29 cellular contexts compared by ENCODE assay signal in the genomic region with DNA sequence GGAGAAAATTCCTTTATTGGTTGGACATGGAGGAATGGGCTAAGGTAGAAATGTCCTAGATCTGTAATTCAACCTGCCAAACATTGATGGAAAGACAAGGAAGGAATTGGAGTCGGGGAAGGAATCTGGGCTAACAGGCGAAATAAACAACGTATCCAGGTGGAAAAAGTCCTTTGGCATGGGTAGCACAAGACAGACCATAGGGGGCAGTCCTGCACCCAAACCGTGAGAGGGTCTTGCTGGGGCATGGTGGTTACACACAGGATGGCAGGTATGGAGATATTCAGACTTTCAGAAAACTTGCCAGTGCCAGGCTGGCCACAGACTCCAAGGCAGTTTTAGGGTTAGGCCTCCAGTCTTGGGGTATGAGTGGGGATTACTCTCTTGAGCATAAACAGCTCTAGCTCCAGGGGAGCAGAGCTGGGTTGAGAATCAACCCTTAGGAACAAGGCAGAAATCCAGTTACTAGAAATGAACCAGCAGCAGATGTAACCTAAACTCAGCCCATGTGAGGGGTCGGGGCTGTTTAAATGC.
DNase-seq lines count a peak whose midpoint lies in the region; ATAC-seq and TF ChIP-seq lines count a peak whose summit lies in the region.
"Had no signal": no experiment of that assay in that cellular context is flagged by ENCODE, and none has a peak within 500 bp of the region (broad histone marks: within the 10 kb centered on the region; RNA-seq: fewer than 3 reads in every experiment).

No MANE protein-coding gene starts in this region.

- no peak overlapping the region for H4K5ac ChIP-seq in mesendoderm (ENCODE audit: low read length)

- no CpG with 5 or more reads among the region's 5 CpGs for WGBS in mesendoderm (ENCODE audit: extremely low coverage, insufficient coverage, low lambda C conversion rate)
- WGBS in body of pancreas, 2 donors, result 84 to 86% methylated on average over 5 of the region's 5 CpGs

- no peak overlapping the region for H3K18ac ChIP-seq in mesendoderm (ENCODE audit: low read length)

- H3K4me2 ChIP-seq in mesendoderm (ENCODE audit: low read length), result no peak overlapping the region

- TF ChIP-seq POLR2A in body of pancreas (IDR thresholded peaks at IDR 0.05), result no peak

- intact Hi-C loops in CD14-positive monocyte (cut with micrococcal nuclease) (no loop called here), body of pancreas (cut with DNase I) (no loop called here)

- H3K27ac ChIP-seq in KOPT-K1 (ENCODE audit: low read depth, low read length, poor library complexity, severe bottlenecking), result peak overlapping the region; percentile 6
- H3K27ac ChIP-seq in mesendoderm (ENCODE audit: low read depth, low read length), result no peak overlapping the region
- no peak overlapping the region for H3K27ac ChIP-seq in body of pancreas
- H3K27ac ChIP-seq: breast epithelium, left ventricle myocardium inferior, neutrophil, thyroid gland, vagina had no signal

- no peaks in the 10 kb centered on the region for H3K79me1 ChIP-seq in mesendoderm (ENCODE audit: low read length)

- no peak overlapping the region for H3K56ac ChIP-seq in mesendoderm (ENCODE audit: low read length)

- no peak overlapping the region for H3K4me3 Mint-ChIP-seq in CD14-positive monocyte
- H3K4me3 Mint-ChIP-seq: activated naive CD4-positive, alpha-beta T cell treated with anti-CD3 and anti-CD28 coated beads, Interleukin-2, amount 50 U/mL, for 24 hours; B cell; mesothelial cell of epicardium; naive B cell had no signal

- H4K8ac ChIP-seq in mesendoderm (ENCODE audit: low read depth, low read length), result no peak overlapping the region

- H3K27me3 ChIP-seq in mesendoderm (ENCODE audit: insufficient read depth, low read length, poor library complexity) (no peaks in the 10 kb centered on the region), body of pancreas (no peaks in the 10 kb centered on the region)
- H3K27me3 ChIP-seq: breast epithelium, neutrophil, thyroid gland, vagina had no signal

- DNase-seq in CD14-positive monocyte (ENCODE audit: low spot score) (no peak), ecto neural progenitor cell (ENCODE audit: low spot score) (peak; percentile 36), mesendoderm (peak; percentile 49), NAMALWA (ENCODE audit: low spot score) (no peak), body of pancreas (no peak)
- DNase-seq: ACHN; activated CD4-positive, alpha-beta T cell treated with anti-CD3 and anti-CD28 coated beads for 4 hours; activated CD8-positive, alpha-beta memory T cell treated with anti-CD3 and anti-CD28 coated beads for 24 hours; activated T-cell treated with anti-CD3 and anti-CD28 coated beads for 4 hours; amniotic stem cell; KG1; left ventricle myocardium inferior; naive B cell; NCI-H1417 treated with DMSO at 0.1 percent for 48 hours; NCI-H2081; NCI-H226; SIG-M5; stimulated activated CD4-positive, alpha-beta T cell treated with anti-CD3 and anti-CD28 coated beads, Interleukin-4, amount 100 ng/mL, for 24 hours; thyroid gland had no signal

- peaks cover 1% of the 10 kb centered on the region for H3K4me1 Mint-ChIP-seq in CD14-positive monocyte
- H3K4me1 Mint-ChIP-seq: mesothelial cell of epicardium had no signal

- peaks cover 1 to 7% (median 5%) of the 10 kb centered on the region in 3 donors for H3K27me3 Mint-ChIP-seq in CD14-positive monocyte (ENCODE audit: low read depth in 3 of 3)
- H3K27me3 Mint-ChIP-seq: activated naive CD4-positive, alpha-beta T cell treated with anti-CD3 and anti-CD28 coated beads, Interleukin-2, amount 50 U/mL, for 24 hours; B cell had no signal

- H2AK5ac ChIP-seq in mesendoderm (ENCODE audit: low read length), result no peak overlapping the region

- H2BK15ac ChIP-seq in mesendoderm (replicated peaks; ENCODE audit: low read depth), result no peak overlapping the region

- H3K9ac ChIP-seq in mesendoderm (ENCODE audit: low read length), result no peak overlapping the region

- no peaks in the 10 kb centered on the region for H3K36me3 ChIP-seq in KOPT-K1 (ENCODE audit: insufficient read depth, low read length)
- H3K36me3 ChIP-seq in mesendoderm (ENCODE audit: control insufficient read depth, insufficient read depth, low read length), result no peaks in the 10 kb centered on the region
- no peaks in the 10 kb centered on the region for H3K36me3 ChIP-seq in body of pancreas (replicated peaks in 1 of 2; ENCODE audit: insufficient read depth in 1 of 2, low read depth in 2 of 2)
- H3K36me3 ChIP-seq: breast epithelium, left ventricle myocardium inferior, neutrophil, thyroid gland, vagina had no signal

- no peak overlapping the region for H2BK120ac ChIP-seq in mesendoderm (ENCODE audit: low read depth, low read length)

- H3K9me3 ChIP-seq in KOPT-K1 (ENCODE audit: insufficient read depth, low read length, poor library complexity, severe bottlenecking) (no peaks in the 10 kb centered on the region), body of pancreas (no peaks in the 10 kb centered on the region)
- H3K9me3 ChIP-seq: breast epithelium, left ventricle myocardium inferior, neutrophil, thyroid gland, vagina had no signal

- H2BK5ac ChIP-seq in mesendoderm (ENCODE audit: low read length), result no peak overlapping the region

- no peak overlapping the region for H3K27ac Mint-ChIP-seq in CD14-positive monocyte
- H3K27ac Mint-ChIP-seq: activated naive CD4-positive, alpha-beta T cell treated with anti-CD3 and anti-CD28 coated beads, Interleukin-2, amount 50 U/mL, for 24 hours; activated T-helper 2 cell treated with anti-CD3 and anti-CD28 coated beads, Interferon-gamma antibody, Interleukin-2, Interleukin-4, amounts not matched to agents 10 μg/mL and 5 μg/mL and 100 μg/mL, durations not matched to agents 14 hours and 24 hours and 36 hours; B cell; mesothelial cell of epicardium had no signal

- TF ChIP-seq CTCF in CD14-positive monocyte (IDR thresholded peaks at IDR 0.05) (peak; percentile 7), body of pancreas (IDR thresholded peaks at IDR 0.05) (no peak)

- H3K23ac ChIP-seq in mesendoderm (ENCODE audit: low read length), result no peak overlapping the region

- H3K36me3 Mint-ChIP-seq in CD14-positive monocyte, result no peaks in the 10 kb centered on the region
- H3K36me3 Mint-ChIP-seq: activated naive CD4-positive, alpha-beta T cell treated with anti-CD3 and anti-CD28 coated beads, Interleukin-2, amount 50 U/mL, for 24 hours; mesothelial cell of epicardium; naive B cell had no signal

- H3K4me1 ChIP-seq in mesendoderm (ENCODE audit: control insufficient read depth, low read depth, low read length) (no peaks in the 10 kb centered on the region), body of pancreas (no peaks in the 10 kb centered on the region)
- H3K4me1 ChIP-seq: breast epithelium, left ventricle myocardium inferior, thyroid gland, vagina had no signal

- H3K4ac ChIP-seq in mesendoderm (ENCODE audit: low read depth, low read length), result no peak overlapping the region

- no peaks in the 10 kb centered on the region for H3K9me3 Mint-ChIP-seq in CD14-positive monocyte
- H3K9me3 Mint-ChIP-seq: activated naive CD4-positive, alpha-beta T cell treated with anti-CD3 and anti-CD28 coated beads, Interleukin-2, amount 50 U/mL, for 24 hours; activated T-helper 2 cell treated with anti-CD3 and anti-CD28 coated beads, Interferon-gamma antibody, Interleukin-2, Interleukin-4, amounts not matched to agents 10 μg/mL and 5 μg/mL and 100 μg/mL, durations not matched to agents 14 hours and 24 hours and 36 hours; mesothelial cell of epicardium; naive B cell had no signal

- H3K79me2 ChIP-seq in mesendoderm (ENCODE audit: control insufficient read depth, insufficient read depth, low read length), result no peaks in the 10 kb centered on the region

- ATAC-seq in HG02623 (IDR thresholded peaks at IDR 0.05; ENCODE audit: unreplicated experiment) (no peak), body of pancreas (no peak), HG02759 (IDR thresholded peaks at IDR 0.05; ENCODE audit: unreplicated experiment) (no peak)

- no peak overlapping the region for H3K4me3 ChIP-seq in mesendoderm (ENCODE audit: low read length)
- no peak overlapping the region for H3K4me3 ChIP-seq in body of pancreas
- H3K4me3 ChIP-seq: breast epithelium, left ventricle myocardium inferior, thyroid gland, vagina had no signal

Comparison
In these comparisons a context has a peak if more than half of its experiments do, and no peak if none do; other contexts are left out.
1. DNase-seq: peak in ecto neural progenitor cell (single experiment) and mesendoderm (single experiment); none in CD14-positive monocyte (single experiment), NAMALWA (single experiment) and body of pancreas (0 of 4).